In the genomic region with DNA sequence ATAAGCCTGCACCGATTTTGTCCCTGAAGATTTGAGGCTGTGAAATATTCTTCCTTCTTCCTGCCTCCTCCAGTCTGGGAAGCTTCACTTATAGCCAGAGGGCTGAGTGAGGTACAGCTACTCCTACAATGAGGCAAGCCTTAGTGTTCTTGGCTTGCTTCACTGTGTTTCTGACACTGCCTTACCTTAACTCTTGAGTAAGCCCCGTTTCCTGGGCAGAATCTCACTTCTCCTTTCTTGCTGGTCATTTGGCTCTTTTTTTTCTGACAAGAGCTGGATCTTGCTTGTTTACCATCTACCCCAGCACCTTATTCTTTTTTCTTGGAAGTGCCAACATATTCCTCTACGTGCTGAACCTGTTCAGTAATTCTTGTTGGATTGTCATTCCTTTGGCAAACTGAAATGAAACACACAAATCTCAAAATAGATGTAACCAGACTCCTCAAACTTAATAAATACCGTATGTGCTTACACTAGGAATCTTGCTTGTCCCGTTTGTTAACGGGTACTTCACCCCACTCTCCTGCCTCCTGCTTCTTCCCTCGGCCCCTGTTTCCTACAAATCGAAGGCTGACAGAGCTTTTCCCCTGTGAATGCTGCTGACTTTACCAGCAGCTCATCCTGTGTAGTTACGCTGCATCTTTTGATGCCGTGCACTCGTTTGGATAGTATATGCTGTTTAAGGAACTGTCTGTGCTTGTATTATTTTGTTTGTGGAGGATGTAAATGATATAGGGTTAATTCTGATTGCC, we compare ENCODE assay signal across 8 cellular contexts.
DNase-seq lines count a peak whose midpoint lies in the region; ATAC-seq and TF ChIP-seq lines count a peak whose summit lies in the region.

No MANE protein-coding gene starts in this region.

- DNase-seq in Panc1 (ENCODE audit: low read depth, low spot score) (no peak), hippocampal formation (lab: John Stamatoyannopoulos, UW) (peak; percentile 23 to 53), vagina (ENCODE audit: extremely low spot score in 2 of 2) (no peak), GOT3 (lab: John Stamatoyannopoulos, UW) (no peak), NCI-H1694 (lab: John Stamatoyannopoulos, UW) (no peak)
- no peak for DNase-seq in activated naive CD4-positive, alpha-beta T cell treated with anti-CD3 and anti-CD28 coated beads, Interleukin-2, amount 50 U/mL, for 72 hours (ENCODE audit: low spot score in 2 of 2)

- H3K36me3 ChIP-seq in Panc1 (ENCODE audit: control insufficient read depth, insufficient read depth, low read length) (no peaks in the 10 kb centered on the region), vagina (no peaks in the 10 kb centered on the region)

- H3K9me3 ChIP-seq in Panc1 (ENCODE audit: control insufficient read depth, insufficient read depth, low read depth, low read length) (no peaks in the 10 kb centered on the region), vagina (no peaks in the 10 kb centered on the region)

- no peaks in the 10 kb centered on the region for H3K36me3 Mint-ChIP-seq in activated naive CD4-positive, alpha-beta T cell treated with anti-CD3 and anti-CD28 coated beads, Interleukin-2, amount 50 U/mL, for 72 hours

- CTCF ChIA-PET in Panc1 (lab: Charles Lee): interaction anchor here (0.5 to 0.6 kb wide), 2 partner anchors 106 to 376 kb away, joined by 3 to 4 read pairs; no protein-coding TSS in a partner anchor

- intact Hi-C loops in Panc1 (cut with micrococcal nuclease; ENCODE audit: unreplicated experiment): loop anchor here (5.0 kb wide), 2 partner anchors 130 to 275 kb away; a partner anchor contains a TSS
- intact Hi-C loops in vagina (cut with DNase I): no loop called here

- ATAC-seq in GM18517 (IDR thresholded peaks at IDR 0.05; ENCODE audit: unreplicated experiment) (peak; percentile 90), HG02852 (IDR thresholded peaks at IDR 0.05; ENCODE audit: unreplicated experiment) (peak; percentile 89), Panc1 (peak; percentile 77)
- no peak for ATAC-seq in activated naive CD4-positive, alpha-beta T cell treated with anti-CD3 and anti-CD28 coated beads, Interleukin-2, amount 50 U/mL, for 72 hours

- H3K27me3 ChIP-seq in Panc1 (ENCODE audit: control insufficient read depth, insufficient read depth, low read length): no peaks in the 10 kb centered on the region
- H3K27me3 ChIP-seq in vagina: no peaks in the 10 kb centered on the region

- peaks cover 62% of the 10 kb centered on the region for H3K4me1 ChIP-seq in Panc1 (ENCODE audit: control insufficient read depth, insufficient read depth, low read length)
- H3K4me1 ChIP-seq in vagina: peaks cover 53% of the 10 kb centered on the region

- H3K9me3 Mint-ChIP-seq in activated naive CD4-positive, alpha-beta T cell treated with anti-CD3 and anti-CD28 coated beads, Interleukin-2, amount 50 U/mL, for 72 hours: no peaks in the 10 kb centered on the region

- POLR2A ChIA-PET in Panc1 (lab: Charles Lee): interaction anchor here (1.3 kb wide), 1 partner anchor 13 kb away, joined by 3 read pairs; no protein-coding TSS in a partner anchor

- TF ChIP-seq POLR2A in vagina (IDR thresholded peaks at IDR 0.05): no peak

- peak overlapping the region; percentile 89 for H3K27ac ChIP-seq in Panc1 (ENCODE audit: low read length)
- H3K27ac ChIP-seq in vagina: peak overlapping the region; percentile 34

- no peak overlapping the region for H3K27ac Mint-ChIP-seq in activated naive CD4-positive, alpha-beta T cell treated with anti-CD3 and anti-CD28 coated beads, Interleukin-2, amount 50 U/mL, for 72 hours

- TF ChIP-seq CTCF in Panc1 (IDR thresholded peaks at IDR 0.05): no peak
- TF ChIP-seq CTCF in vagina (IDR thresholded peaks at IDR 0.05): no peak

- no TSS peak for BruUV-seq in Panc1 (replicated peaks; lab: Mats Ljungman, UMichigan)

- H3K4me3 ChIP-seq in Panc1 (ENCODE audit: low read depth in 2 of 2, low read length in 2 of 2) (peak overlapping the region; percentile 15 to 42), vagina (no peak overlapping the region)

- in situ Hi-C loops in Panc1 (cut with HindIII; ENCODE audit: low pct_unique_long_range_greater_than_20kb, low sequenced_read_pairs): no loop called here

Comparison
In these comparisons a context has a peak if more than half of its experiments do, and no peak if none do; other contexts are left out.
1. ATAC-seq: peak in GM18517 (single experiment), HG02852 (single experiment) and Panc1 (single experiment); none in activated naive CD4-positive, alpha-beta T cell treated with anti-CD3 and anti-CD28 coated beads, Interleukin-2, amount 50 U/mL, for 72 hours (0 of 2).
2. DNase-seq: peak in hippocampal formation (2 of 2); none in Panc1 (single experiment), vagina (0 of 2), GOT3 (single experiment), activated naive CD4-positive, alpha-beta T cell treated with anti-CD3 and anti-CD28 coated beads, Interleukin-2, amount 50 U/mL, for 72 hours (0 of 2) and NCI-H1694 (single experiment).
3. H3K4me3 ChIP-seq: peak in Panc1 (2 of 2); none in vagina (0 of 2).